Comparison of ENCODE assay signal across 2 cellular contexts in the genomic region with DNA sequence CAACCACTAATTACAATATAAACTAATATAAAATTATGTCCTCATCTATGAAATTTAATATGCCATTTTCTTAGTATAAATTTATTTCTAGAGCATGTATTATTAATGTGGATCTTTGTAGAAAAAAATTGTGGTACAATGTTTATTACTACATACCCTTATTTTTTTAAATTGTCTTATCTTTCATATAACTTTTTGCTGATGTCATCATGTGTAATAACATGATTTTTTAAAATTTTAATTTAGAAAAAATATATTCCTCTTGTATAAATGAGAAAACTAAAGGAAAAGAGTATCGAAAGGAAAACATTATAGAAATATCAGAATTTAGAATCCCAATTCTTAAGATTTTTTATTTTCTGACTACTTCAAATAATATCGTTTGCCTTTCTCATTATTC.
TF ChIP-seq lines count a peak whose summit lies in the region.

No MANE protein-coding gene starts in this region.

TF ChIP-seq in HepG2, 621 proteins besides CTCF, POLR2A, EP300 and RAD21:
- TF ChIP-seq DMAP1 (CRISPR knock-in tag; IDR thresholded peaks at IDR 0.05) = no peak
- no peak for TF ChIP-seq ZNF282 (IDR thresholded peaks at IDR 0.05; ENCODE audit: partially characterized antibody)
- TF ChIP-seq EZH2 (conservative IDR thresholded peaks at IDR 0.05; ENCODE audit: low read depth, low read length) = no peak
- no peak for TF ChIP-seq ZNF274 (CRISPR knock-in tag; IDR thresholded peaks at IDR 0.05)
- no peak for TF ChIP-seq ZNF354B (CRISPR knock-in tag; IDR thresholded peaks at IDR 0.05)
- no peak for TF ChIP-seq ZNF101 (CRISPR knock-in tag; IDR thresholded peaks at IDR 0.05; ENCODE audit: borderline replicate concordance, low read depth)
- no peak for TF ChIP-seq EED (CRISPR knock-in tag; IDR thresholded peaks at IDR 0.05)
- TF ChIP-seq MAFK (conservative IDR thresholded peaks at IDR 0.05 in 1 of 2, IDR thresholded peaks at IDR 0.05 in 1 of 2; ENCODE audit: low read length in 2 of 2) = peak; percentile 50 to 92; a peak in 3 of 4 replicates
- TF ChIP-seq KDM5A (IDR thresholded peaks at IDR 0.05; ENCODE audit: borderline replicate concordance, low read length) = no peak
- no peak for TF ChIP-seq SPEN (CRISPR knock-in tag; IDR thresholded peaks at IDR 0.05; ENCODE audit: low read depth)
- no peak for TF ChIP-seq ZNF205 (CRISPR knock-in tag; IDR thresholded peaks at IDR 0.05)
- TF ChIP-seq MAFF (IDR thresholded peaks at IDR 0.05; ENCODE audit: low read depth, low read length) = peak; percentile 72; the same call in 1 of the 2 replicates
- TF ChIP-seq, protein P1, sequence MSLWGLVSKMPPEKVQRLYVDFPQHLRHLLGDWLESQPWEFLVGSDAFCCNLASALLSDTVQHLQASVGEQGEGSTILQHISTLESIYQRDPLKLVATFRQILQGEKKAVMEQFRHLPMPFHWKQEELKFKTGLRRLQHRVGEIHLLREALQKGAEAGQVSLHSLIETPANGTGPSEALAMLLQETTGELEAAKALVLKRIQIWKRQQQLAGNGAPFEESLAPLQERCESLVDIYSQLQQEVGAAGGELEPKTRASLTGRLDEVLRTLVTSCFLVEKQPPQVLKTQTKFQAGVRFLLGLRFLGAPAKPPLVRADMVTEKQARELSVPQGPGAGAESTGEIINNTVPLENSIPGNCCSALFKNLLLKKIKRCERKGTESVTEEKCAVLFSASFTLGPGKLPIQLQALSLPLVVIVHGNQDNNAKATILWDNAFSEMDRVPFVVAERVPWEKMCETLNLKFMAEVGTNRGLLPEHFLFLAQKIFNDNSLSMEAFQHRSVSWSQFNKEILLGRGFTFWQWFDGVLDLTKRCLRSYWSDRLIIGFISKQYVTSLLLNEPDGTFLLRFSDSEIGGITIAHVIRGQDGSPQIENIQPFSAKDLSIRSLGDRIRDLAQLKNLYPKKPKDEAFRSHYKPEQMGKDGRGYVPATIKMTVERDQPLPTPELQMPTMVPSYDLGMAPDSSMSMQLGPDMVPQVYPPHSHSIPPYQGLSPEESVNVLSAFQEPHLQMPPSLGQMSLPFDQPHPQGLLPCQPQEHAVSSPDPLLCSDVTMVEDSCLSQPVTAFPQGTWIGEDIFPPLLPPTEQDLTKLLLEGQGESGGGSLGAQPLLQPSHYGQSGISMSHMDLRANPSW (CRISPR knock-in tag; IDR thresholded peaks at IDR 0.05; ENCODE audit: borderline replicate concordance) = no peak
- TF ChIP-seq TRIM24 (CRISPR knock-in tag; IDR thresholded peaks at IDR 0.05) = no peak
- no peak for TF ChIP-seq KMT2A (CRISPR knock-in tag; IDR thresholded peaks at IDR 0.05)
- no peak for TF ChIP-seq POLR2G (IDR thresholded peaks at IDR 0.05; ENCODE audit: low read depth, low read length)

TF ChIP-seq in K562, 482 proteins besides CTCF, POLR2A, EP300 and RAD21:
- TF ChIP-seq ZNF764 (CRISPR knock-in tag; IDR thresholded peaks at IDR 0.05; ENCODE audit: low read depth) (no peak), MAFG (tag; conservative IDR thresholded peaks at IDR 0.05) (peak; percentile 35; the same call in 1 of the 2 replicates), C11orf30 (IDR thresholded peaks at IDR 0.05; ENCODE audit: low read depth) (peak; percentile 42), ZNF316 (IDR thresholded peaks at IDR 0.05) (peak; percentile 79), MAFK (IDR thresholded peaks at IDR 0.05; ENCODE audit: low read length) (peak; percentile 34; the same call in 1 of the 2 replicates)
- TF ChIP-seq, protein P2, sequence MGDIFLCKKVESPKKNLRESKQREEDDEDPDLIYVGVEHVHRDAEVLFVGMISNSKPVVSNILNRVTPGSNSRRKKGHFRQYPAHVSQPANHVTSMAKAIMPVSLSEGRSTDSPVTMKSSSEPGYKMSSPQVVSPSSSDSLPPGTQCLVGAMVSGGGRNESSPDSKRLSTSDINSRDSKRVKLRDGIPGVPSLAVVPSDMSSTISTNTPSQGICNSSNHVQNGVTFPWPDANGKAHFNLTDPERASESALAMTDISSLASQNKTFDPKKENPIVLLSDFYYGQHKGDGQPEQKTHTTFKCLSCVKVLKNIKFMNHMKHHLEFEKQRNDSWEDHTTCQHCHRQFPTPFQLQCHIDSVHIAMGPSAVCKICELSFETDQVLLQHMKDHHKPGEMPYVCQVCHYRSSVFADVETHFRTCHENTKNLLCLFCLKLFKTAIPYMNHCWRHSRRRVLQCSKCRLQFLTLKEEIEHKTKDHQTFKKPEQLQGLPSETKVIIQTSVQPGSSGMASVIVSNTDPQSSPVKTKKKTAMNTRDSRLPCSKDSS (IDR thresholded peaks at IDR 0.05; ENCODE audit: low read depth, partially characterized antibody) = no peak
